16 cellular contexts compared by ENCODE assay signal in genomic region chr22:27445876-27446275, GRCh38.
"Had no signal": no experiment of that assay in that cellular context is flagged by ENCODE, and none has a peak within 500 bp of the region (broad histone marks: within the 10 kb centered on the region; RNA-seq: fewer than 3 reads in every experiment).

No MANE protein-coding gene starts in this region.

- DNase-seq: activated CD8-positive, alpha-beta memory T cell treated with anti-CD3 and anti-CD28 coated beads, Interleukin-2, amount 50 U/mL, for 48 hours; activated CD8-positive, alpha-beta T cell treated with anti-CD3 and anti-CD28 coated beads, Interleukin-2, amount 10 ng/mL, durations not matched to agents 7 days and 5 days; activated naive CD8-positive, alpha-beta T cell treated with anti-CD3 and anti-CD28 coated beads, Interleukin-2, amount 10 ng/mL, durations not matched to agents 7 days and 5 days; cortex of kidney; effector CD8-positive, alpha-beta T cell; gastrocnemius medialis; retina; stomach; T-cell; T1000 had no signal

- H3K36me3 Mint-ChIP-seq: activated naive CD8-positive, alpha-beta T cell treated with anti-CD3 and anti-CD28 coated beads, Interleukin-2, amount 10 ng/mL, durations not matched to agents 7 days and 5 days; T-cell had no signal

- H3K27me3 ChIP-seq: ascending aorta, cardiac muscle cell, gastrocnemius medialis, hepatocyte, stomach, vagina had no signal

- H3K4me3 ChIP-seq: ascending aorta, cardiac muscle cell, gastrocnemius medialis, hepatocyte, skin epidermis, stomach, vagina had no signal

- H3K36me3 ChIP-seq: ascending aorta, cardiac muscle cell, gastrocnemius medialis, stomach, vagina had no signal

- H3K4me1 Mint-ChIP-seq: activated naive CD8-positive, alpha-beta T cell treated with anti-CD3 and anti-CD28 coated beads, Interleukin-2, amount 10 ng/mL, durations not matched to agents 7 days and 5 days; T-cell had no signal

- H3K27ac Mint-ChIP-seq: activated CD8-positive, alpha-beta T cell treated with anti-CD3 and anti-CD28 coated beads, Interleukin-2, amount 10 ng/mL, durations not matched to agents 7 days and 5 days; activated naive CD8-positive, alpha-beta T cell treated with anti-CD3 and anti-CD28 coated beads, Interleukin-2, amount 10 ng/mL, durations not matched to agents 7 days and 5 days; T-cell had no signal

- H3K4me1 ChIP-seq: ascending aorta, gastrocnemius medialis, stomach, vagina had no signal

- H3K9me3 ChIP-seq: ascending aorta, gastrocnemius medialis, vagina had no signal

- H3K27ac ChIP-seq: ascending aorta, cardiac muscle cell, gastrocnemius medialis, hepatocyte, skin epidermis, stomach, vagina had no signal

- H3K9me3 Mint-ChIP-seq: neural crest cell had no signal

- H3K4me3 Mint-ChIP-seq: activated CD8-positive, alpha-beta T cell treated with anti-CD3 and anti-CD28 coated beads, Interleukin-2, amount 10 ng/mL, durations not matched to agents 7 days and 5 days; activated naive CD8-positive, alpha-beta T cell treated with anti-CD3 and anti-CD28 coated beads, Interleukin-2, amount 10 ng/mL, durations not matched to agents 7 days and 5 days; neural crest cell; T-cell had no signal

- H3K27me3 Mint-ChIP-seq: activated naive CD8-positive, alpha-beta T cell treated with anti-CD3 and anti-CD28 coated beads, Interleukin-2, amount 10 ng/mL, durations not matched to agents 7 days and 5 days had no signal

- ATAC-seq: activated CD8-positive, alpha-beta T cell treated with anti-CD3 and anti-CD28 coated beads, Interleukin-2, amount 10 ng/mL, durations not matched to agents 7 days and 5 days; gastrocnemius medialis; T-cell had no signal
